In genomic region chr2:105722726-105723297, GRCh38 we compare ENCODE assay signal across 22 cellular contexts.
"Had no signal": no experiment of that assay in that cellular context is flagged by ENCODE, and none has a peak within 500 bp of the region (broad histone marks: within the 10 kb centered on the region; RNA-seq: fewer than 3 reads in every experiment).

No MANE protein-coding gene starts in this region.

- H3K36me3 ChIP-seq: adrenal gland, pancreas, tibial nerve had no signal

- H3K9me3 ChIP-seq: adrenal gland, body of pancreas, pancreas had no signal

- H3K4me3 ChIP-seq: adrenal gland, body of pancreas, coronary artery, pancreas, psoas muscle, smooth muscle cell, tibial nerve had no signal

- H3K4me1 Mint-ChIP-seq: activated naive CD4-positive, alpha-beta T cell treated with anti-CD3 and anti-CD28 coated beads, Interleukin-2, amount 50 U/mL, for 24 hours had no signal

- H3K27ac ChIP-seq: adrenal gland, body of pancreas, coronary artery, pancreas, psoas muscle, tibial nerve, VCaP had no signal

- H3K27me3 Mint-ChIP-seq: activated naive CD4-positive, alpha-beta T cell treated with anti-CD3 and anti-CD28 coated beads, Interleukin-2, amount 50 U/mL, for 24 hours had no signal

- DNase-seq: activated CD4-positive, alpha-beta T cell treated with anti-CD3 and anti-CD28 coated beads for 4 hours; activated CD8-positive, alpha-beta memory T cell treated with anti-CD3 and anti-CD28 coated beads, Interleukin-2, amount 50 U/mL, for 4 hours; activated T-cell treated with anti-CD3 and anti-CD28 coated beads, Interleukin-2, amount 50 U/mL, for 1 hour; adrenal gland; aorta; body of pancreas; foreskin fibroblast; hippocampal formation; left cardiac atrium; left ventricle myocardium superior; pancreas; psoas muscle; stimulated activated CD4-positive, alpha-beta T cell treated with anti-CD3 and anti-CD28 coated beads, Interleukin-1b, Interleukin-23, amount 100 ng/mL, for 48 hours; stimulated activated CD4-positive, alpha-beta T cell treated with anti-CD3 and anti-CD28 coated beads, Interleukin-4, amount 100 ng/mL, for 4 hours; stimulated activated CD8-positive, alpha-beta memory T cell treated with anti-CD3 and anti-CD28 coated beads, Interleukin-4, amount 100 ng/mL, for 48 hours; stimulated activated naive CD4-positive, alpha-beta T cell; T-cell had no signal

- H3K4me2 ChIP-seq: smooth muscle cell had no signal

- H3K27ac Mint-ChIP-seq: activated naive CD4-positive, alpha-beta T cell treated with anti-CD3 and anti-CD28 coated beads, Interleukin-2, amount 50 U/mL, for 24 hours; T-cell had no signal

- H3K4me1 ChIP-seq: adrenal gland, body of pancreas, pancreas, tibial nerve had no signal

- H3K4me3 Mint-ChIP-seq: activated naive CD4-positive, alpha-beta T cell treated with anti-CD3 and anti-CD28 coated beads, Interleukin-2, amount 50 U/mL, for 24 hours; T-cell had no signal

- H3K27me3 ChIP-seq: adrenal gland, body of pancreas, pancreas, tibial nerve had no signal
